Comparison of ENCODE assay signal across 12 cellular contexts in genomic region chr3:175526191-175526590, GRCh38.
A peak's percentile ranks its signal among the peaks of the same experiment; 100 is the strongest.
DNase-seq lines count a peak whose midpoint lies in the region; ATAC-seq and TF ChIP-seq lines count a peak whose summit lies in the region.
"Had no signal": no experiment of that assay in that cellular context is flagged by ENCODE, and none has a peak within 500 bp of the region (broad histone marks: within the 10 kb centered on the region; RNA-seq: fewer than 3 reads in every experiment).

No MANE protein-coding gene starts in this region.

- no peaks in the 10 kb centered on the region for H4K20me1 ChIP-seq in IMR-90 (ENCODE audit: insufficient read depth, low read length)

- no peaks in the 10 kb centered on the region for H3K9me3 ChIP-seq in IMR-90 (ENCODE audit: control insufficient read depth, insufficient read depth, low read length)
- H3K9me3 ChIP-seq in lower lobe of right lung, result no peaks in the 10 kb centered on the region
- no peaks in the 10 kb centered on the region for H3K9me3 ChIP-seq in tibial artery

- H4K5ac ChIP-seq in IMR-90 (ENCODE audit: low read depth, low read length), result peak overlapping the region; percentile 96; the same call in 1 of the 2 replicates

- CTCF ChIA-PET in IMR-90 (lab: Yijun Ruan, JAX), result interaction anchor here (0.6 to 1.0 kb wide), 3 partner anchors 13 to 74 kb away, joined by 3 read pairs; no protein-coding TSS in a partner anchor

- no TSS peak for BruUV-seq in IMR-90 (replicated peaks; lab: Mats Ljungman, UMichigan)

- no peak overlapping the region for H3K23ac ChIP-seq in IMR-90 (ENCODE audit: low read depth, low read length)

- no CpG with 5 or more reads among the region's 2 CpGs for WGBS in IMR-90 (ENCODE audit: extremely low coverage in 2 of 2, insufficient read length in 1 of 2), 2 experiments

- DNase-seq in IMR-90, result no peak
- DNase-seq in cardiac fibroblast (ENCODE audit: low read depth in 2 of 2), result peak in 1 of 2 donors; percentile 13
- DNase-seq in lower lobe of right lung, result no peak
- no peak for DNase-seq in tibial artery
- DNase-seq in OCI-M2 (lab: John Stamatoyannopoulos, UW; ENCODE audit: unreplicated experiment), result no peak
- DNase-seq in SW480 (ENCODE audit: low spot score), result no peak
- DNase-seq: activated T-cell treated with anti-CD3 and anti-CD28 coated beads, Interleukin-2, amount 50 U/mL, for 72 hours; effector memory CD8-positive, alpha-beta T cell; NCI-H82 had no signal

- in situ Hi-C loops in IMR-90 (cut with MboI; ENCODE audit: low sequenced_read_pairs), result no loop called here

- no peak overlapping the region for H2AFZ ChIP-seq in IMR-90 (replicated peaks; ENCODE audit: low read length, poor library complexity)

- no peak for TF ChIP-seq CTCF in IMR-90 (conservative IDR thresholded peaks at IDR 0.05; ENCODE audit: low read depth, low read length)
- no peak for TF ChIP-seq CTCF in cardiac fibroblast (IDR thresholded peaks at IDR 0.05; ENCODE audit: low read depth, low read length)
- no peak for TF ChIP-seq CTCF in lower lobe of right lung (IDR thresholded peaks at IDR 0.05)
- no peak for TF ChIP-seq CTCF in tibial artery (IDR thresholded peaks at IDR 0.05)

- H3K79me1 ChIP-seq in IMR-90 (ENCODE audit: low read depth in 1 of 2, low read length in 2 of 2), result no peaks in the 10 kb centered on the region

- TF ChIP-seq POLR2A in IMR-90 (IDR thresholded peaks at IDR 0.05; ENCODE audit: low read depth, low read length), result no peak

- H3K36me3 ChIP-seq in IMR-90 (ENCODE audit: control insufficient read depth, insufficient read depth, low read length) (no peaks in the 10 kb centered on the region), lower lobe of right lung (no peaks in the 10 kb centered on the region), tibial artery (no peaks in the 10 kb centered on the region)

- H4K91ac ChIP-seq in IMR-90 (ENCODE audit: insufficient read depth, low read depth, low read length), result no peak overlapping the region

- no peak overlapping the region for H3K4ac ChIP-seq in IMR-90 (ENCODE audit: low read depth, low read length)

- H3K27ac ChIP-seq in IMR-90 (ENCODE audit: insufficient read depth, low read length) (peak overlapping the region; percentile 74; the same call in 1 of the 2 replicates), lower lobe of right lung (no peak overlapping the region), tibial artery (no peak overlapping the region)

- H2AK5ac ChIP-seq in IMR-90 (ENCODE audit: low read depth, low read length), result no peak overlapping the region

- H2BK120ac ChIP-seq in IMR-90 (ENCODE audit: low read depth, low read length), result peak overlapping the region; percentile 14; the same call in 1 of the 2 replicates

- peak overlapping the region; percentile 96 for H3K4me2 ChIP-seq in IMR-90 (ENCODE audit: low read depth, low read length)

- intact Hi-C loops in IMR-90 (cut with micrococcal nuclease), result no loop called here
- intact Hi-C loops in lower lobe of right lung (cut with DNase I), result no loop called here
- intact Hi-C loops in tibial artery (cut with DNase I; ENCODE audit: low total_unique reads), result no loop called here

- no peak overlapping the region for H2AK9ac ChIP-seq in IMR-90 (replicated peaks; ENCODE audit: low read depth, low read length, poor library complexity)

- H3K4me3 ChIP-seq in IMR-90 (ENCODE audit: insufficient read depth, low read depth, low read length), result peak overlapping the region; percentile 57; the same call in 1 of the 2 replicates
- H3K4me3 ChIP-seq in cardiac fibroblast (replicated peaks in 1 of 2; ENCODE audit: low read depth in 2 of 2, low read length in 2 of 2), result peak overlapping the region; percentile 24 to 28
- H3K4me3 ChIP-seq in lower lobe of right lung, result peak overlapping the region; percentile 45
- peak overlapping the region; percentile 41 to 45 for H3K4me3 ChIP-seq in tibial artery

- peak overlapping the region; percentile 53; the same call in 1 of the 2 replicates for H2BK20ac ChIP-seq in IMR-90 (ENCODE audit: low read depth, low read length)

- no peak overlapping the region for H2BK15ac ChIP-seq in IMR-90 (ENCODE audit: low read depth, low read length)

- H3K27me3 ChIP-seq in IMR-90 (ENCODE audit: control insufficient read depth, insufficient read depth, low read length) (no peaks in the 10 kb centered on the region), lower lobe of right lung (ENCODE audit: low read depth) (no peaks in the 10 kb centered on the region), tibial artery (no peaks in the 10 kb centered on the region)

- H3K18ac ChIP-seq in IMR-90 (ENCODE audit: low read depth, low read length), result no peak overlapping the region; the same call in none of the 2 replicates

- H3K56ac ChIP-seq in IMR-90 (ENCODE audit: extremely low read depth, insufficient read depth, low read length), result no peak overlapping the region

- TF ChIP-seq RAD21 in IMR-90 (IDR thresholded peaks at IDR 0.05; ENCODE audit: low read length), result no peak

- H2BK5ac ChIP-seq in IMR-90 (ENCODE audit: low read depth, low read length, poor library complexity, severe bottlenecking), result no peak overlapping the region

- ATAC-seq in IMR-90 (ENCODE audit: low read depth) (peak; percentile 77), lower lobe of right lung (no peak), GM21723 (IDR thresholded peaks at IDR 0.05; ENCODE audit: unreplicated experiment) (no peak)
- ATAC-seq: activated T-cell treated with anti-CD3 and anti-CD28 coated beads, Interleukin-2, amount 50 U/mL, for 72 hours; effector memory CD8-positive, alpha-beta T cell; HCT116; stimulated activated memory B cell treated with anti-CD40 and anti-IgM and Interleukin-4, amounts not matched to agents 10 μg/mL and 1 μg/mL and 100 μg/mL, for 72 hours had no signal

- dilution Hi-C loops in IMR-90 (cut with HindIII; ENCODE audit: low sequenced_read_pairs, unreplicated experiment), result no loop called here

- POLR2A ChIA-PET in IMR-90 (lab: Charles Lee; ENCODE audit: unreplicated experiment), result interaction anchor here (0.6 kb wide), 1 partner anchor 11 kb away, joined by 4 read pairs; no protein-coding TSS in a partner anchor

- no peaks in the 10 kb centered on the region for H3K9me1 ChIP-seq in IMR-90 (ENCODE audit: insufficient read depth, low read length)

- peak overlapping the region; percentile 35 to 53; a peak in 2 of 4 replicates for H4K8ac ChIP-seq in IMR-90 (ENCODE audit: low read depth in 2 of 2, low read length in 2 of 2)

- H3K4me1 ChIP-seq in IMR-90 (ENCODE audit: control insufficient read depth, insufficient read depth, low read length) (no peaks in the 10 kb centered on the region; the same call in 1 of the 2 replicates), lower lobe of right lung (no peaks in the 10 kb centered on the region), tibial artery (peaks cover 0 to 7% (median 0%) of the 10 kb centered on the region in 4 donors)

- H3K14ac ChIP-seq in IMR-90 (replicated peaks; ENCODE audit: low read depth, low read length), result no peak overlapping the region

- peak overlapping the region; percentile 78 for H3K9ac ChIP-seq in IMR-90 (ENCODE audit: low read depth, low read length)

TF ChIP-seq in IMR-90, 13 proteins besides CTCF, POLR2A, EP300 and RAD21:
- no peak for TF ChIP-seq CEBPB (IDR thresholded peaks at IDR 0.05; ENCODE audit: low read depth, low read length)
- TF ChIP-seq NFE2L2 (IDR thresholded peaks at IDR 0.05; ENCODE audit: low read depth, low read length), result no peak
- no peak for TF ChIP-seq SMC3 (IDR thresholded peaks at IDR 0.05; ENCODE audit: low read depth, low read length)
- no peak for TF ChIP-seq FOS (IDR thresholded peaks at IDR 0.05; ENCODE audit: low read depth, low read length)
- no peak for TF ChIP-seq CHD1 (IDR thresholded peaks at IDR 0.05; ENCODE audit: low read depth, low read length)
- no peak for TF ChIP-seq BHLHE40 (IDR thresholded peaks at IDR 0.05; ENCODE audit: low read depth, low read length)
- TF ChIP-seq ELK1 (IDR thresholded peaks at IDR 0.05; ENCODE audit: borderline replicate concordance, low read depth, low read length), result no peak
- TF ChIP-seq RCOR1 (IDR thresholded peaks at IDR 0.05; ENCODE audit: insufficient replicate concordance, low read length), result no peak
- TF ChIP-seq MAZ (IDR thresholded peaks at IDR 0.05; ENCODE audit: borderline replicate concordance, low read depth, low read length), result no peak
- TF ChIP-seq RFX5 (IDR thresholded peaks at IDR 0.05; ENCODE audit: low read depth, low read length), result no peak
- TF ChIP-seq MAFK (IDR thresholded peaks at IDR 0.05; ENCODE audit: low read depth, low read length), result no peak
- TF ChIP-seq MXI1 (IDR thresholded peaks at IDR 0.05; ENCODE audit: borderline replicate concordance, low read depth, low read length), result no peak
- TF ChIP-seq USF2 (IDR thresholded peaks at IDR 0.05; ENCODE audit: low read depth, low read length), result no peak
